ENCODE assay signal across 8 cellular contexts in the genomic region with DNA sequence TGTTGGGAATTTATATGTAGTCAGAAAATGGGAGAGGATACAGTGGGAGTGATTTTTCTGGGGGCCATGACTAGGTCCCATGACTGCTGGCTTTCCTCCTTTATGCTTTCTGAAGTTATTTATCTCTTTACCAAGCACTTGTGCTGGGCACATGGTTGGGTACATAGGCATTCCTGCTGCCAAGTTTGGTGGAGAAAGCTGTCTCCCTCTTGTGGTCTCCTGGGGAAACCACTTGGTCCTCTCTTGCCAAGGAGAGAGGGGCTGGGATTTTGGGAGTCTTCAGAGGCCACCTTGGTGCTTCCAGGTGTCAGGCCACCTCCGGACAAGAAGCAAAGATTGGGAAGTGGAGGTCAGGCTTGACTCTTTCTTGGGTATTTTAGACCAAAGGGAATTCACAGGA.
A peak's percentile ranks its signal among the peaks of the same experiment; 100 is the strongest.
DNase-seq lines count a peak whose midpoint lies in the region; ATAC-seq and TF ChIP-seq lines count a peak whose summit lies in the region.

No MANE protein-coding gene starts in this region.

- H3K4me1 ChIP-seq in MM.1S (ENCODE audit: low read length) (no peaks in the 10 kb centered on the region), uterus (no peaks in the 10 kb centered on the region), ovary (ENCODE audit: insufficient read depth) (no peaks in the 10 kb centered on the region)

- no peak overlapping the region for H3K27ac Mint-ChIP-seq in activated CD8-positive, alpha-beta T cell treated with anti-CD3 and anti-CD28 coated beads, Interleukin-2, amount 10 ng/mL, durations not matched to agents 7 days and 5 days
- no peak overlapping the region for H3K27ac Mint-ChIP-seq in T-helper 2 cell treated with Interferon-gamma antibody and Interleukin-4, amounts not matched to agents 5 μg/mL and 100 μg/mL, for 36 hours

- intact Hi-C loops in left colon (cut with DNase I, micrococcal nuclease) (no loop called here), uterus (cut with DNase I; ENCODE audit: low total_unique reads) (no loop called here), ovary (cut with DNase I) (no loop called here)

- no peak for ATAC-seq in activated CD8-positive, alpha-beta T cell treated with anti-CD3 and anti-CD28 coated beads, Interleukin-2, amount 10 ng/mL, durations not matched to agents 7 days and 5 days
- peak; percentile 65 for ATAC-seq in left colon
- ATAC-seq in HG03108 (IDR thresholded peaks at IDR 0.05; ENCODE audit: unreplicated experiment) = no peak

- no peak overlapping the region for H3K4me3 Mint-ChIP-seq in activated CD8-positive, alpha-beta T cell treated with anti-CD3 and anti-CD28 coated beads, Interleukin-2, amount 10 ng/mL, durations not matched to agents 7 days and 5 days
- H3K4me3 Mint-ChIP-seq in T-helper 2 cell treated with Interferon-gamma antibody and Interleukin-4, amounts not matched to agents 5 μg/mL and 100 μg/mL, for 36 hours = no peak overlapping the region

- H3K27ac ChIP-seq in MM.1S (ENCODE audit: low read length) = no peak overlapping the region
- H3K27ac ChIP-seq in uterus = no peak overlapping the region
- H3K27ac ChIP-seq in ovary = no peak overlapping the region

- H3K36me3 Mint-ChIP-seq in activated CD8-positive, alpha-beta T cell treated with anti-CD3 and anti-CD28 coated beads, Interleukin-2, amount 10 ng/mL, durations not matched to agents 7 days and 5 days (ENCODE audit: low read depth) = no peaks in the 10 kb centered on the region
- H3K36me3 Mint-ChIP-seq in T-helper 2 cell treated with Interferon-gamma antibody and Interleukin-4, amounts not matched to agents 5 μg/mL and 100 μg/mL, for 36 hours (ENCODE audit: low read depth) = no peaks in the 10 kb centered on the region

- H4K20me1 ChIP-seq in MM.1S (ENCODE audit: insufficient read depth, low read length) = no peaks in the 10 kb centered on the region

- DNase-seq in MM.1S (peak; percentile 40), left colon (peak in 1 of 2 donors; percentile 16), uterus (no peak), ovary (no peak)
- peak; percentile 28 for DNase-seq in activated CD8-positive, alpha-beta T cell treated with anti-CD3 and anti-CD28 coated beads, Interleukin-2, amount 10 ng/mL, durations not matched to agents 7 days and 5 days
- no peak for DNase-seq in T-helper 2 cell treated with Interferon-gamma antibody and Interleukin-4, amounts not matched to agents 5 μg/mL and 100 μg/mL, for 36 hours (ENCODE audit: low spot score)

- H3K9me2 ChIP-seq in MM.1S (replicated peaks; ENCODE audit: insufficient read depth, low read length) = no peaks in the 10 kb centered on the region

- H3K79me2 ChIP-seq in MM.1S (ENCODE audit: low read length) = no peaks in the 10 kb centered on the region

- H3K4me3 ChIP-seq in MM.1S (ENCODE audit: low read length) = no peak overlapping the region
- no peak overlapping the region for H3K4me3 ChIP-seq in uterus
- no peak overlapping the region for H3K4me3 ChIP-seq in ovary

- peaks cover 4% of the 10 kb centered on the region for H3K4me1 Mint-ChIP-seq in activated CD8-positive, alpha-beta T cell treated with anti-CD3 and anti-CD28 coated beads, Interleukin-2, amount 10 ng/mL, durations not matched to agents 7 days and 5 days (ENCODE audit: low read depth)
- peaks cover 1% of the 10 kb centered on the region for H3K4me1 Mint-ChIP-seq in T-helper 2 cell treated with Interferon-gamma antibody and Interleukin-4, amounts not matched to agents 5 μg/mL and 100 μg/mL, for 36 hours (ENCODE audit: low read depth)

- CTCF ChIA-PET in activated CD8-positive, alpha-beta T cell treated with anti-CD3 and anti-CD28 coated beads, Interleukin-2, amount 10 ng/mL, durations not matched to agents 7 days and 5 days (lab: Charles Lee) = interaction anchor here (1.0 to 2.0 kb wide), 2 partner anchors 9 to 320 kb away, joined by 3 to 9 read pairs; no protein-coding TSS in a partner anchor

- H3K36me3 ChIP-seq in MM.1S (replicated peaks; ENCODE audit: insufficient read depth, low read length) = no peaks in the 10 kb centered on the region
- no peaks in the 10 kb centered on the region for H3K36me3 ChIP-seq in uterus
- H3K36me3 ChIP-seq in ovary = no peaks in the 10 kb centered on the region

- TF ChIP-seq POLR2A in uterus (IDR thresholded peaks at IDR 0.05) (no peak), ovary (IDR thresholded peaks at IDR 0.05) (no peak)

- H3K9me3 Mint-ChIP-seq in activated CD8-positive, alpha-beta T cell treated with anti-CD3 and anti-CD28 coated beads, Interleukin-2, amount 10 ng/mL, durations not matched to agents 7 days and 5 days (ENCODE audit: insufficient read depth) = no peaks in the 10 kb centered on the region
- peaks cover 10% of the 10 kb centered on the region for H3K9me3 Mint-ChIP-seq in T-helper 2 cell treated with Interferon-gamma antibody and Interleukin-4, amounts not matched to agents 5 μg/mL and 100 μg/mL, for 36 hours

- 88 to 95% (median 92%) methylated on average over 1 of the region's 1 CpG for WGBS in ovary, 3 donors

- H3F3A ChIP-seq in MM.1S (ENCODE audit: insufficient read depth, low read length) = no peaks in the 10 kb centered on the region

- no peak overlapping the region for H3K4me2 ChIP-seq in MM.1S (ENCODE audit: low read depth, low read length)

- no peaks in the 10 kb centered on the region for H3K27me3 ChIP-seq in MM.1S (replicated peaks; ENCODE audit: insufficient read depth, low read length)
- no peaks in the 10 kb centered on the region for H3K27me3 ChIP-seq in uterus
- no peaks in the 10 kb centered on the region for H3K27me3 ChIP-seq in ovary

- H3K9ac ChIP-seq in MM.1S (ENCODE audit: low read length) = no peak overlapping the region

- H3K9me3 ChIP-seq in MM.1S (replicated peaks; ENCODE audit: insufficient read depth, low read length) (no peaks in the 10 kb centered on the region), uterus (no peaks in the 10 kb centered on the region), ovary (no peaks in the 10 kb centered on the region)

- no peak overlapping the region for H2AFZ ChIP-seq in MM.1S (ENCODE audit: low read length)

- POLR2A ChIA-PET in activated CD8-positive, alpha-beta T cell treated with anti-CD3 and anti-CD28 coated beads, Interleukin-2, amount 10 ng/mL, durations not matched to agents 7 days and 5 days (lab: Charles Lee) = no interaction called here

- H3K27me3 Mint-ChIP-seq in activated CD8-positive, alpha-beta T cell treated with anti-CD3 and anti-CD28 coated beads, Interleukin-2, amount 10 ng/mL, durations not matched to agents 7 days and 5 days (ENCODE audit: low read depth) = no peaks in the 10 kb centered on the region
- H3K27me3 Mint-ChIP-seq in T-helper 2 cell treated with Interferon-gamma antibody and Interleukin-4, amounts not matched to agents 5 μg/mL and 100 μg/mL, for 36 hours (ENCODE audit: low read depth) = no peaks in the 10 kb centered on the region

- TF ChIP-seq CTCF in GM12872 (IDR thresholded peaks at IDR 0.05; ENCODE audit: insufficient read depth, low read depth, low read length) = peak; percentile 51; the same call in 2 of the 3 replicates
- TF ChIP-seq CTCF in MM.1S (IDR thresholded peaks at IDR 0.05; ENCODE audit: low read length) = peak; percentile 46
- peak in 1 of 4 experiments; percentile 5 for TF ChIP-seq CTCF in uterus (IDR thresholded peaks at IDR 0.05)
- TF ChIP-seq CTCF in ovary (IDR thresholded peaks at IDR 0.05) = no peak

- TF ChIP-seq EP300 in ovary (IDR thresholded peaks at IDR 0.05) = no peak

Comparison
In these comparisons a context has a peak if more than half of its experiments do, and no peak if none do; other contexts are left out.
1. CTCF ChIP-seq: peak in GM12872 (single experiment) and MM.1S (single experiment); none in ovary (0 of 3).
2. DNase-seq: peak in MM.1S (single experiment) and activated CD8-positive, alpha-beta T cell treated with anti-CD3 and anti-CD28 coated beads, Interleukin-2, amount 10 ng/mL, durations not matched to agents 7 days and 5 days (single experiment); none in uterus (0 of 2), T-helper 2 cell treated with Interferon-gamma antibody and Interleukin-4, amounts not matched to agents 5 μg/mL and 100 μg/mL, for 36 hours (single experiment) and ovary (0 of 5).